ENCODE assay signal across 1 cellular context in genomic region chr19:46635920-46636761, GRCh38.
TF ChIP-seq lines count a peak whose summit lies in the region.

Gene GNG8 (minus strand): TSS chr19:46636202. CDS start chr19:46634682, 1,520 bp downstream.

TF ChIP-seq in A549, 52 proteins besides CTCF, POLR2A, EP300 and RAD21 (continued from another document):
- TF ChIP-seq HMGXB4 (CRISPR knock-in tag; IDR thresholded peaks at IDR 0.05; ENCODE audit: borderline replicate concordance) = no peak
- TF ChIP-seq HOXB13 (CRISPR knock-in tag; IDR thresholded peaks at IDR 0.05; ENCODE audit: low read depth) = no peak
- TF ChIP-seq FOSB (CRISPR knock-in tag; IDR thresholded peaks at IDR 0.05) = no peak
- TF ChIP-seq HDAC2 (IDR thresholded peaks at IDR 0.05) = no peak
- no peak for TF ChIP-seq TP53 (CRISPR knock-in tag; IDR thresholded peaks at IDR 0.05)
- TF ChIP-seq KDM1A (IDR thresholded peaks at IDR 0.05; ENCODE audit: low read depth) = no peak
- TF ChIP-seq, protein P1, sequence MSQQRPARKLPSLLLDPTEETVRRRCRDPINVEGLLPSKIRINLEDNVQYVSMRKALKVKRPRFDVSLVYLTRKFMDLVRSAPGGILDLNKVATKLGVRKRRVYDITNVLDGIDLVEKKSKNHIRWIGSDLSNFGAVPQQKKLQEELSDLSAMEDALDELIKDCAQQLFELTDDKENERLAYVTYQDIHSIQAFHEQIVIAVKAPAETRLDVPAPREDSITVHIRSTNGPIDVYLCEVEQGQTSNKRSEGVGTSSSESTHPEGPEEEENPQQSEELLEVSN (IDR thresholded peaks at IDR 0.05; ENCODE audit: borderline replicate concordance, low read depth) = no peak
- TF ChIP-seq BHLHE40 (IDR thresholded peaks at IDR 0.05; ENCODE audit: low read depth, low read length) = no peak
- TF ChIP-seq RFX5 (IDR thresholded peaks at IDR 0.05) = no peak
- TF ChIP-seq NPAS2 (CRISPR knock-in tag; IDR thresholded peaks at IDR 0.05; ENCODE audit: borderline replicate concordance) = no peak
- TF ChIP-seq NR3C1 (IDR thresholded peaks at IDR 0.05) = no peak
- TF ChIP-seq EHMT2 (IDR thresholded peaks at IDR 0.05; ENCODE audit: low read depth) = no peak
- no peak for TF ChIP-seq MAFK (IDR thresholded peaks at IDR 0.05; ENCODE audit: partially characterized antibody)
- no peak for TF ChIP-seq CBX2 (IDR thresholded peaks at IDR 0.05; ENCODE audit: borderline replicate concordance, low read depth)
